In the genomic region with DNA sequence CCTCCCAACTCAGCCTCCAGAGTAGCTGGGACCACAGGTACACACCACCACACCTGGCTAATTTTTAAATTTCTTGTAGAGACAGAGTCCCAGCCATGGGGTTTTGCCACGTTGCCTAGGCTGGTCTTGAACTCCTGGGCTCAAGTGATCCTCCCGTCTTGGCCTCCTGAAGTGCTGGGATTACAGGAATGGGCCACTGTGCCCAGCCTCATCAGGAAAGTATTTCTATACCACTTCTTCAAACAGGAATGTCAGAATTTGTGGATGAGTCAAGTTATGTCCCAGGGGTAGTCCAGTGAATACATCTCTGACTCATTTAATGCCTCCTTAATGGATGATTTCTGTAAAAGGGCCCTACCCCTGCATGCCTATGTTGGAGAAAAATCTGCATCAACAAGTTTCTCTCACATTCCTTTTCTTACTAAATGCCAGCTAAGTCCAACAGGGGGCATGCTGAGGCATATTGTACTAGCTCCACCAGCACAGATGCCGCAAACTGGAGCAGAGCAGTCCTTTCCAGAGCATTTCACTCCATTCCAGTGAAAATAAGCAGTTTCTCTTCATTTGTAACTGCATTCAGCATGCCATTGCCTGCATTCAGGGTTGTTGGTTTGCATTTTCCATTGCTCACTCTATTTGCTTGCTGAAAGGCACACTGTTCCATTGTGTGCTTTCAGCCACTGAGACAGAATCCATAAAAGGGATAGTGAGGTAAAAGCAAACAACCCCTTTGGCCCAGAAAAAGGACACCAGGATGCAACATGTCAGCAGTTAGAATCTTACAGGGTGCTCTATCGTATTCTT, we compare ENCODE assay signal across 8 cellular contexts. TPM values are rescaled to one million over a fixed set of nuclear protein-coding genes. Genes with fewer than 3 reads are reported as not detected.
DNase-seq lines count a peak whose midpoint lies in the region; ATAC-seq, FAIRE-seq and TF ChIP-seq lines count a peak whose summit lies in the region.

No MANE protein-coding gene starts in this region.

- no peaks in the 10 kb centered on the region for H3K9me3 ChIP-seq in pancreas

- H3K27me3 Mint-ChIP-seq in activated naive CD4-positive, alpha-beta T cell treated with anti-CD3 and anti-CD28 coated beads for 36 hours (ENCODE audit: low read depth), result peaks cover 9% of the 10 kb centered on the region

- H3K27me3 ChIP-seq in GM06990 (replicated peaks; ENCODE audit: control insufficient read depth, insufficient read depth, low read length), result no peaks in the 10 kb centered on the region; the same call in 1 of the 2 replicates
- no peaks in the 10 kb centered on the region for H3K27me3 ChIP-seq in pancreas

- FAIRE-seq in pancreas (lab: Jason Lieb, UNC), result no peak

- TF ChIP-seq CTCF in AG09309 (IDR thresholded peaks at IDR 0.05; ENCODE audit: control insufficient read depth, insufficient read depth, low read depth, low read length, missing control alignments) (peak; percentile 82), GM06990 (IDR thresholded peaks at IDR 0.05; ENCODE audit: insufficient read depth, low read length, poor library complexity, severe bottlenecking) (peak; percentile 76), pancreas (IDR thresholded peaks at IDR 0.05) (peak; percentile 27 to 52 (median 38))

- no peak overlapping the region for H3K27ac ChIP-seq in pancreas

- WGBS in pancreas, 2 donors, result 35 to 39% methylated on average over 4 of the region's 4 CpGs

- CTCF ChIA-PET in activated naive CD4-positive, alpha-beta T cell treated with anti-CD3 and anti-CD28 coated beads for 36 hours (lab: Charles Lee), result interaction anchor here (0.6 to 1.7 kb wide), 9 partner anchors 9 to 387 kb away, joined by 3 to 6 read pairs (median 3); no protein-coding TSS in a partner anchor

- no peak overlapping the region for H3K27ac Mint-ChIP-seq in activated naive CD4-positive, alpha-beta T cell treated with anti-CD3 and anti-CD28 coated beads for 36 hours

- H3K4me3 ChIP-seq in AG09309 (ENCODE audit: control insufficient read depth, low read depth, low read length) (no peak overlapping the region), GM06990 (replicated peaks; ENCODE audit: low read depth, low read length) (no peak overlapping the region), pancreas (no peak overlapping the region)

- intact Hi-C loops in activated naive CD4-positive, alpha-beta T cell treated with anti-CD3 and anti-CD28 coated beads for 36 hours (cut with micrococcal nuclease), result loop anchor here (1.0 to 10.0 kb wide), 3 partner anchors 89 to 246 kb away; a partner anchor contains a TSS
- intact Hi-C loops in pancreas (cut with DNase I), result loop anchor here in 1 of 3 donors (5.0 kb wide), 1 partner anchor 94 kb away; no protein-coding TSS in a partner anchor

- ATAC-seq in pancreas, result peak; percentile 68 to 85 (median 85)

- H3K36me3 ChIP-seq in GM06990 (ENCODE audit: control insufficient read depth, insufficient read depth, low read length) (no peaks in the 10 kb centered on the region), pancreas (no peaks in the 10 kb centered on the region)

- H3K36me3 Mint-ChIP-seq in activated naive CD4-positive, alpha-beta T cell treated with anti-CD3 and anti-CD28 coated beads for 36 hours (ENCODE audit: low read depth), result no peaks in the 10 kb centered on the region

- H3K4me1 ChIP-seq in pancreas, result peaks cover 0 to 6% (median 6%) of the 10 kb centered on the region in 3 donors

- DNase-seq in AG09309 (ENCODE audit: low read depth) (peak; percentile 97), GM06990 (ENCODE audit: extremely low read depth, insufficient read length) (no peak), NCI-H2171 treated with DMSO at 0.1 percent for 48 hours (lab: John Stamatoyannopoulos, UW) (peak; percentile 39), glomerular visceral epithelial cell (ENCODE audit: extremely low spot score) (peak; percentile 95), pancreas (peak in 1 of 6 donors; percentile 50), HuH-7.5 (ENCODE audit: low spot score) (no peak), NCI-H128 (lab: John Stamatoyannopoulos, UW; ENCODE audit: unreplicated experiment) (no peak)
- DNase-seq in activated naive CD4-positive, alpha-beta T cell treated with anti-CD3 and anti-CD28 coated beads for 36 hours, result peak; percentile 57

- H3K4me3 Mint-ChIP-seq in activated naive CD4-positive, alpha-beta T cell treated with anti-CD3 and anti-CD28 coated beads for 36 hours, result no peak overlapping the region

- peaks cover 4% of the 10 kb centered on the region for H3K4me1 Mint-ChIP-seq in activated naive CD4-positive, alpha-beta T cell treated with anti-CD3 and anti-CD28 coated beads for 36 hours (ENCODE audit: low read depth)

- H3K9me3 Mint-ChIP-seq in activated naive CD4-positive, alpha-beta T cell treated with anti-CD3 and anti-CD28 coated beads for 36 hours, result no peaks in the 10 kb centered on the region

RNA-seq across cellular contexts. Expression of a gene that starts 5.3 kb away (rescaled TPM):
- under 1 TPM; 0.64 to 0.67 TPM for total RNA-seq in activated naive CD4-positive, alpha-beta T cell treated with anti-CD3 and anti-CD28 coated beads for 36 hours
- total RNA-seq in pancreas, result 10 to 100 TPM; 11.5 to 42.6 (median 19.6) TPM
- polyA plus RNA-seq in pancreas, result 10 to 100 TPM; 25.2 to 32.9 TPM

RNA-seq across cellular contexts. Expression of a gene that starts 30.3 kb away (rescaled TPM):
- 10 to 100 TPM in 1 of 2 experiments, 1 to 10 TPM in 1; 9.9 to 10.3 TPM for total RNA-seq in activated naive CD4-positive, alpha-beta T cell treated with anti-CD3 and anti-CD28 coated beads for 36 hours
- total RNA-seq in pancreas, result 10 to 100 TPM; 22.8 to 51.3 (median 28.6) TPM
- polyA plus RNA-seq in pancreas, result 10 to 100 TPM; 37.2 to 55.9 TPM

RNA-seq across cellular contexts. Expression of a gene that starts 40.1 kb away (rescaled TPM):
- total RNA-seq in activated naive CD4-positive, alpha-beta T cell treated with anti-CD3 and anti-CD28 coated beads for 36 hours, result 100 to 1,000 TPM; 404 to 408 TPM
- total RNA-seq in pancreas, result 100 to 1,000 TPM in 2 of 6 donors, 10 to 100 TPM in 4; 63.3 to 127 (median 78.6) TPM
- 10 to 100 TPM; 37.9 to 42.9 TPM for polyA plus RNA-seq in pancreas

Comparison
In these comparisons a context has a peak if more than half of its experiments do, and no peak if none do; other contexts are left out.
1. DNase-seq: peak in AG09309 (single experiment), NCI-H2171 treated with DMSO at 0.1 percent for 48 hours (single experiment), activated naive CD4-positive, alpha-beta T cell treated with anti-CD3 and anti-CD28 coated beads for 36 hours (single experiment) and glomerular visceral epithelial cell (single experiment); none in GM06990 (single experiment), HuH-7.5 (single experiment) and NCI-H128 (single experiment).
2. RNA of a gene that starts 5.3 kb away (total RNA-seq): 11.5 to 42.6 TPM in pancreas; 0.64 to 0.67 TPM in activated naive CD4-positive, alpha-beta T cell treated with anti-CD3 and anti-CD28 coated beads for 36 hours; every median in the first group is over 4 times any median in the second.
3. Peak in every context shown above with its lines, with median percentiles within 50 percentile points of each other: CTCF ChIP-seq.